ENCODE assay signal across 1 cellular context in genomic region chr12:57579677-57580465, GRCh38.
TF ChIP-seq lines count a peak whose summit lies in the region.

No MANE protein-coding gene starts in this region.

TF ChIP-seq in HepG2, 621 proteins besides CTCF, POLR2A, EP300 and RAD21 (continued from another document and continues in another):
- TF ChIP-seq SIX4 (CRISPR knock-in tag; IDR thresholded peaks at IDR 0.05), result no peak
- TF ChIP-seq NR2C2 (CRISPR knock-in tag; IDR thresholded peaks at IDR 0.05; ENCODE audit: borderline replicate concordance), result no peak; the same call in 1 of the 2 replicates
- TF ChIP-seq ZNF788 (CRISPR knock-in tag; IDR thresholded peaks at IDR 0.05; ENCODE audit: borderline replicate concordance), result no peak
- peak; percentile 57; the same call in 1 of the 2 replicates for TF ChIP-seq SNAPC2 (CRISPR knock-in tag; IDR thresholded peaks at IDR 0.05)
- peak; percentile 57 for TF ChIP-seq ELF3 (CRISPR knock-in tag; IDR thresholded peaks at IDR 0.05)
- TF ChIP-seq MEIS1 (CRISPR knock-in tag; IDR thresholded peaks at IDR 0.05; ENCODE audit: borderline replicate concordance), result no peak
- no peak for TF ChIP-seq SALL2 (CRISPR knock-in tag; IDR thresholded peaks at IDR 0.05)
- no peak for TF ChIP-seq ZNF496 (CRISPR knock-in tag; IDR thresholded peaks at IDR 0.05; ENCODE audit: insufficient replicate concordance)
- peak; percentile 12; the same call in 1 of the 2 replicates for TF ChIP-seq HMG20A (CRISPR knock-in tag; IDR thresholded peaks at IDR 0.05; ENCODE audit: borderline replicate concordance)
- no peak for TF ChIP-seq NR2F2 (IDR thresholded peaks at IDR 0.05; ENCODE audit: borderline replicate concordance, low read depth)
- no peak for TF ChIP-seq NCOA5 (CRISPR knock-in tag; IDR thresholded peaks at IDR 0.05)
- TF ChIP-seq SNAPC5 (CRISPR knock-in tag; IDR thresholded peaks at IDR 0.05; ENCODE audit: borderline replicate concordance), result 0 out of 2 replicates have a peak, but pooled peaks have one; percentile 64
- TF ChIP-seq PLSCR1 (CRISPR knock-in tag; IDR thresholded peaks at IDR 0.05; ENCODE audit: borderline replicate concordance), result no peak
- TF ChIP-seq ZNF180 (CRISPR knock-in tag; IDR thresholded peaks at IDR 0.05; ENCODE audit: borderline replicate concordance, low read depth), result no peak
- peak; percentile 26; the same call in 1 of the 2 replicates for TF ChIP-seq BRD4 (CRISPR knock-in tag; IDR thresholded peaks at IDR 0.05)
- TF ChIP-seq HOXD1 (CRISPR knock-in tag; IDR thresholded peaks at IDR 0.05), result no peak
- no peak for TF ChIP-seq ZNF558 (CRISPR knock-in tag; IDR thresholded peaks at IDR 0.05; ENCODE audit: borderline replicate concordance)
- no peak for TF ChIP-seq KMT2A (CRISPR knock-in tag; IDR thresholded peaks at IDR 0.05)
- TF ChIP-seq ATF7 (IDR thresholded peaks at IDR 0.05), result peak; percentile 41; the same call in 1 of the 2 replicates
- no peak for TF ChIP-seq ATF7 (CRISPR knock-in tag; IDR thresholded peaks at IDR 0.05)
- TF ChIP-seq ZSCAN25 (CRISPR knock-in tag; IDR thresholded peaks at IDR 0.05), result no peak
- no peak for TF ChIP-seq ZNF549 (CRISPR knock-in tag; IDR thresholded peaks at IDR 0.05)
- peak; percentile 61 for TF ChIP-seq KDM6A (CRISPR knock-in tag; IDR thresholded peaks at IDR 0.05; ENCODE audit: low read depth)
- no peak for TF ChIP-seq HINFP (CRISPR knock-in tag; IDR thresholded peaks at IDR 0.05; ENCODE audit: low read depth)
- TF ChIP-seq MLLT10 (CRISPR knock-in tag; IDR thresholded peaks at IDR 0.05), result no peak
- no peak for TF ChIP-seq ZNF782 (CRISPR knock-in tag; IDR thresholded peaks at IDR 0.05; ENCODE audit: borderline replicate concordance)
- 0 out of 2 replicates have a peak, but pooled peaks have one; percentile 35 for TF ChIP-seq MEIS2 (CRISPR knock-in tag; IDR thresholded peaks at IDR 0.05)
- peak; percentile 45 for TF ChIP-seq ATF2 (CRISPR knock-in tag; IDR thresholded peaks at IDR 0.05)
- no peak for TF ChIP-seq ZBTB1 (CRISPR knock-in tag; IDR thresholded peaks at IDR 0.05; ENCODE audit: borderline replicate concordance)
- TF ChIP-seq ZNF383 (CRISPR knock-in tag; IDR thresholded peaks at IDR 0.05; ENCODE audit: borderline replicate concordance), result no peak
- TF ChIP-seq PBX3 (CRISPR knock-in tag; IDR thresholded peaks at IDR 0.05; ENCODE audit: borderline replicate concordance), result no peak
- TF ChIP-seq SSRP1 (CRISPR knock-in tag; IDR thresholded peaks at IDR 0.05), result no peak
- TF ChIP-seq DMAP1 (CRISPR knock-in tag; IDR thresholded peaks at IDR 0.05), result no peak; the same call in 1 of the 2 replicates
- no peak for TF ChIP-seq GZF1 (CRISPR knock-in tag; IDR thresholded peaks at IDR 0.05)
- no peak for TF ChIP-seq SP2 (CRISPR knock-in tag; IDR thresholded peaks at IDR 0.05)
- TF ChIP-seq U2AF1 (optimal IDR thresholded peaks at IDR 0.05; ENCODE audit: low read depth, low read length), result no peak
- no peak for TF ChIP-seq SRY (CRISPR knock-in tag; IDR thresholded peaks at IDR 0.05)
- TF ChIP-seq THAP7 (CRISPR knock-in tag; IDR thresholded peaks at IDR 0.05), result no peak
- TF ChIP-seq REL (CRISPR knock-in tag; conservative IDR thresholded peaks at IDR 0.05), result no peak
- no peak for TF ChIP-seq ZNF251 (CRISPR knock-in tag; IDR thresholded peaks at IDR 0.05)
- peak; percentile 6; the same call in 1 of the 2 replicates for TF ChIP-seq MIXL1 (CRISPR knock-in tag; IDR thresholded peaks at IDR 0.05)
- TF ChIP-seq SOX5 (CRISPR knock-in tag; IDR thresholded peaks at IDR 0.05; ENCODE audit: borderline replicate concordance), result peak; percentile 33; the same call in 1 of the 2 replicates
- TF ChIP-seq FOXA3 (CRISPR knock-in tag; IDR thresholded peaks at IDR 0.05), result peak; percentile 70
- no peak for TF ChIP-seq CAMTA2 (CRISPR knock-in tag; IDR thresholded peaks at IDR 0.05; ENCODE audit: borderline replicate concordance)
- TF ChIP-seq FOXA1 (IDR thresholded peaks at IDR 0.05), result no peak
- TF ChIP-seq FOXA1 (CRISPR knock-in tag; IDR thresholded peaks at IDR 0.05), result peak; percentile 23; the same call in 1 of the 2 replicates
- TF ChIP-seq NPAS2 (CRISPR knock-in tag; IDR thresholded peaks at IDR 0.05; ENCODE audit: borderline replicate concordance), result no peak
- no peak for TF ChIP-seq KAT7 (CRISPR knock-in tag; IDR thresholded peaks at IDR 0.05; ENCODE audit: borderline replicate concordance)
- peak; percentile 44; the same call in 1 of the 2 replicates for TF ChIP-seq ZBTB7B (CRISPR knock-in tag; IDR thresholded peaks at IDR 0.05)
- peak; percentile 30; the same call in 1 of the 2 replicates for TF ChIP-seq MNT (IDR thresholded peaks at IDR 0.05)
- TF ChIP-seq MAFF (IDR thresholded peaks at IDR 0.05; ENCODE audit: low read depth, low read length), result peak; percentile 55; the same call in 1 of the 2 replicates
- no peak; the same call in 1 of the 2 replicates for TF ChIP-seq KLF6 (CRISPR knock-in tag; IDR thresholded peaks at IDR 0.05)
- no peak for TF ChIP-seq SP140L (CRISPR knock-in tag; IDR thresholded peaks at IDR 0.05; ENCODE audit: borderline replicate concordance)
- no peak for TF ChIP-seq SIN3A (IDR thresholded peaks at IDR 0.05; ENCODE audit: borderline replicate concordance, low read depth, low read length)
- TF ChIP-seq ZNF639 (CRISPR knock-in tag; conservative IDR thresholded peaks at IDR 0.05), result no peak; the same call in 1 of the 2 replicates
- no peak for TF ChIP-seq ZNF512 (CRISPR knock-in tag; IDR thresholded peaks at IDR 0.05)
- no peak for TF ChIP-seq HHEX (CRISPR knock-in tag; IDR thresholded peaks at IDR 0.05)
- 0 out of 2 replicates have a peak, but pooled peaks have one; percentile 25 for TF ChIP-seq PRDM4 (CRISPR knock-in tag; IDR thresholded peaks at IDR 0.05; ENCODE audit: borderline replicate concordance)
- TF ChIP-seq ZNF616 (CRISPR knock-in tag; IDR thresholded peaks at IDR 0.05; ENCODE audit: low read depth), result no peak
- TF ChIP-seq NR2F6 (IDR thresholded peaks at IDR 0.05), result 0 out of 2 replicates have a peak, but pooled peaks have one; percentile 1
- no peak for TF ChIP-seq NR2F6 (CRISPR knock-in tag; IDR thresholded peaks at IDR 0.05)
- peak; percentile 8 for TF ChIP-seq ZNF331 (CRISPR knock-in tag; IDR thresholded peaks at IDR 0.05)
- no peak for TF ChIP-seq SNRNP70 (IDR thresholded peaks at IDR 0.05; ENCODE audit: low read depth, low read length)
- TF ChIP-seq ZNF704 (CRISPR knock-in tag; IDR thresholded peaks at IDR 0.05; ENCODE audit: borderline replicate concordance), result peak; percentile 49; the same call in 1 of the 2 replicates
